ENCODE assay signal across 8 cellular contexts in genomic region chr20:59042151-59042795, GRCh38. TPM values are rescaled to one million over a fixed set of nuclear protein-coding genes. Genes with fewer than 3 reads are reported as not detected.
DNase-seq lines count a peak whose midpoint lies in the region; ATAC-seq and TF ChIP-seq lines count a peak whose summit lies in the region.

PRELID3B (minus strand) TSS chr20:59042786; CDS start chr20:59042730, 56 bp downstream.

- no peaks in the 10 kb centered on the region for H3K27me3 Mint-ChIP-seq in T-helper 1 cell treated with Interleukin-12 subunit alpha and Interleukin-12 subunit beta and Interleukin-4 antibody, amounts not matched to agents 30 μg/mL and 1 μg/mL, for 36 hours (ENCODE audit: low read depth)
- H3K27me3 Mint-ChIP-seq in naive B cell: no peaks in the 10 kb centered on the region

- H3K27me3 ChIP-seq in DOHH2 (ENCODE audit: control insufficient read depth, low read length): no peaks in the 10 kb centered on the region

- H3K9me3 Mint-ChIP-seq in T-helper 1 cell treated with Interleukin-12 subunit alpha and Interleukin-12 subunit beta and Interleukin-4 antibody, amounts not matched to agents 30 μg/mL and 1 μg/mL, for 36 hours: no peaks in the 10 kb centered on the region
- no peaks in the 10 kb centered on the region for H3K9me3 Mint-ChIP-seq in naive B cell

- H3F3A ChIP-seq in DOHH2 (ENCODE audit: control insufficient read depth, insufficient read depth): peaks cover 14% of the 10 kb centered on the region

- peaks cover 51% of the 10 kb centered on the region for H3K36me3 ChIP-seq in DOHH2 (ENCODE audit: control insufficient read depth, low read length)

- ATAC-seq in GM19324 (IDR thresholded peaks at IDR 0.05; ENCODE audit: low FRiP score, unreplicated experiment) (peak; percentile 32), HG03342 (IDR thresholded peaks at IDR 0.05; ENCODE audit: unreplicated experiment) (peak; percentile 23), esophagus mucosa (peak; percentile 26), naive B cell (ENCODE audit: low read depth in 2 of 2) (peak; percentile 28 to 42)

- peak within 1 kb of the TSS; percentile 100 for H3K4me2 ChIP-seq in DOHH2 (ENCODE audit: low read length)

- peak within 1 kb of the TSS; percentile 93 for H3K27ac Mint-ChIP-seq in T-helper 1 cell treated with Interleukin-12 subunit alpha and Interleukin-12 subunit beta and Interleukin-4 antibody, amounts not matched to agents 30 μg/mL and 1 μg/mL, for 36 hours
- peak within 1 kb of the TSS; percentile 74 to 98 (median 94) for H3K27ac Mint-ChIP-seq in naive B cell

- peaks cover 32% of the 10 kb centered on the region for H3K4me1 Mint-ChIP-seq in T-helper 1 cell treated with Interleukin-12 subunit alpha and Interleukin-12 subunit beta and Interleukin-4 antibody, amounts not matched to agents 30 μg/mL and 1 μg/mL, for 36 hours (ENCODE audit: low read depth)
- H3K4me1 Mint-ChIP-seq in naive B cell: peaks cover 39 to 55% (median 47%) of the 10 kb centered on the region in 3 donors

- no peaks in the 10 kb centered on the region for H3K9me2 ChIP-seq in DOHH2 (replicated peaks; ENCODE audit: control insufficient read depth, low read length)

- H3K36me3 Mint-ChIP-seq in T-helper 1 cell treated with Interleukin-12 subunit alpha and Interleukin-12 subunit beta and Interleukin-4 antibody, amounts not matched to agents 30 μg/mL and 1 μg/mL, for 36 hours (ENCODE audit: low read depth): peaks cover 16% of the 10 kb centered on the region
- H3K36me3 Mint-ChIP-seq in naive B cell: peaks cover 2 to 8% of the 10 kb centered on the region in 2 donors

- peak within 1 kb of the TSS; percentile 99 for H3K4me3 ChIP-seq in DOHH2 (ENCODE audit: low read length)

- H3K4me1 ChIP-seq in DOHH2 (ENCODE audit: control insufficient read depth, low read length): peaks cover 50% of the 10 kb centered on the region

- H4K20me1 ChIP-seq in DOHH2 (ENCODE audit: control insufficient read depth, insufficient read depth, low read depth, low read length): peaks cover 11% of the 10 kb centered on the region

- TF ChIP-seq CTCF in DOHH2 (IDR thresholded peaks at IDR 0.05; ENCODE audit: low read depth, low read length, poor library complexity, severe bottlenecking): no peak

- peaks cover 60% of the 10 kb centered on the region for H3K79me2 ChIP-seq in DOHH2 (ENCODE audit: control insufficient read depth, low read length)

- H3K27ac ChIP-seq in DOHH2 (ENCODE audit: low read depth, low read length): peak within 1 kb of the TSS; percentile 77

- no peaks in the 10 kb centered on the region for H3K9me3 ChIP-seq in DOHH2 (ENCODE audit: control insufficient read depth, insufficient read depth, low read length)

- peak within 1 kb of the TSS; percentile 97 for H3K4me3 Mint-ChIP-seq in T-helper 1 cell treated with Interleukin-12 subunit alpha and Interleukin-12 subunit beta and Interleukin-4 antibody, amounts not matched to agents 30 μg/mL and 1 μg/mL, for 36 hours
- H3K4me3 Mint-ChIP-seq in naive B cell: peak within 1 kb of the TSS; percentile 82 to 97 (median 92)

- no peak for DNase-seq in naive B cell
- no peak for DNase-seq in retina
- DNase-seq in GDM1 (lab: John Stamatoyannopoulos, UW): no peak

RNA-seq across cellular contexts. Expression of gene PRELID3B, which starts in this region (rescaled TPM):
- 62.5 TPM for total RNA-seq in esophagus mucosa
- 10 to 100 TPM; 34.1 to 46.0 (median 37.5) TPM for polyA plus RNA-seq in naive B cell (ENCODE audit: low read depth in 6 of 6)
